ENCODE assay signal across 11 cellular contexts in genomic region chr6:41698350-41698781, GRCh38. TPM values are rescaled to one million over a fixed set of nuclear protein-coding genes. Genes with fewer than 3 reads are reported as not detected.
DNase-seq lines count a peak whose midpoint lies in the region; ATAC-seq and TF ChIP-seq lines count a peak whose summit lies in the region.
"Had no signal": no experiment of that assay in that cellular context is flagged by ENCODE, and none has a peak within 500 bp of the region (broad histone marks: within the 10 kb centered on the region; RNA-seq: fewer than 3 reads in every experiment).

No MANE protein-coding gene starts in this region.

- no peak overlapping the region for H3K4me2 ChIP-seq in PC-3 (ENCODE audit: low read length)
- H3K4me2 ChIP-seq: hepatocyte had no signal

- H3K36me3 ChIP-seq in PC-3 (ENCODE audit: low read depth, low read length), result no peaks in the 10 kb centered on the region

- no peak overlapping the region for H3K9ac ChIP-seq in PC-3 (ENCODE audit: low read length)

- H3K27me3 ChIP-seq in PC-3 (ENCODE audit: low read length), result no peaks in the 10 kb centered on the region
- H3K27me3 ChIP-seq: hepatocyte, tibial artery had no signal

- no peaks in the 10 kb centered on the region for H4K20me1 ChIP-seq in PC-3 (ENCODE audit: low read length)

- no peaks in the 10 kb centered on the region for H3K9me3 ChIP-seq in PC-3 (ENCODE audit: low read length)
- H3K9me3 ChIP-seq: tibial artery had no signal

- ATAC-seq in HG03039 (IDR thresholded peaks at IDR 0.05; ENCODE audit: unreplicated experiment), result no peak
- no peak for ATAC-seq in PC-3

- BruUV-seq in PC-3 (replicated peaks; lab: Mats Ljungman, UMichigan), result no TSS peak

- H3K4me1 ChIP-seq in PC-3 (ENCODE audit: insufficient read depth, low read length), result no peaks in the 10 kb centered on the region

- H2AFZ ChIP-seq in PC-3 (ENCODE audit: low read length), result no peak overlapping the region
- H2AFZ ChIP-seq: hepatocyte had no signal

- no peak for TF ChIP-seq CTCF in cardiac fibroblast (IDR thresholded peaks at IDR 0.05; ENCODE audit: low read depth, low read length)
- no peak for TF ChIP-seq CTCF in PC-3 (conservative IDR thresholded peaks at IDR 0.05; ENCODE audit: low read depth, low read length)

- no peaks in the 10 kb centered on the region for H3K9me2 ChIP-seq in PC-3 (replicated peaks; ENCODE audit: low read length)

- POLR2A ChIA-PET in PC-3 (lab: Charles Lee; ENCODE audit: unreplicated experiment), result no interaction called here

- DNase-seq in HS-5 (ENCODE audit: low read depth) (peak; percentile 51), cardiac fibroblast (ENCODE audit: low read depth in 2 of 2) (peak; percentile 83 to 98), left kidney (ENCODE audit: low read depth, low spot score) (peak; percentile 45), substantia nigra (lab: John Stamatoyannopoulos, UW) (no peak), COLO829 (ENCODE audit: low spot score) (no peak), PC-3 (no peak), NCI-H2081 (lab: John Stamatoyannopoulos, UW) (no peak)
- DNase-seq: NCI-H2171, tibial artery had no signal

- no peaks in the 10 kb centered on the region for H3K79me2 ChIP-seq in PC-3 (ENCODE audit: low read length)
- H3K79me2 ChIP-seq: hepatocyte had no signal

- H3K27ac ChIP-seq in substantia nigra (ENCODE audit: low read depth, low read length, poor library complexity, severe bottlenecking), result peak overlapping the region; percentile 97
- H3K27ac ChIP-seq in PC-3 (ENCODE audit: low read length), result no peak overlapping the region
- H3K27ac ChIP-seq: hepatocyte, tibial artery had no signal

- CTCF ChIA-PET in PC-3 (lab: Charles Lee), result no interaction called here

- no peaks in the 10 kb centered on the region for H3F3A ChIP-seq in PC-3 (ENCODE audit: low read length, unreplicated experiment)

- H3K4me3 ChIP-seq in cardiac fibroblast (replicated peaks in 1 of 2; ENCODE audit: low read depth in 2 of 2, low read length in 2 of 2) (peak overlapping the region in 1 of 2 donors; percentile 22), PC-3 (ENCODE audit: low read length) (no peak overlapping the region)
- H3K4me3 ChIP-seq: hepatocyte, tibial artery had no signal

- intact Hi-C loops in PC-3 (cut with micrococcal nuclease), result no loop called here

RNA-seq across cellular contexts. Expression of gene TFEB, which starts 37.0 kb away (rescaled TPM):
- 4.2 and 5.5 TPM in 2 replicates for total RNA-seq in PC-3 (2014; rRNA removed)

RNA-seq across cellular contexts. Expression of gene PGC, which starts 48.8 kb away (rescaled TPM):
- total RNA-seq in PC-3 (2014; rRNA removed), result not detected in 2 replicates

Comparison
In these comparisons a context has a peak if more than half of its experiments do, and no peak if none do; other contexts are left out.
1. DNase-seq: peak in HS-5 (single experiment), cardiac fibroblast (2 of 2) and left kidney (single experiment); none in substantia nigra (0 of 49), COLO829 (single experiment), PC-3 (single experiment) and NCI-H2081 (0 of 2).